ENCODE assay signal across 1 cellular context in genomic region chr1:89945852-89946476, GRCh38.
TF ChIP-seq lines count a peak whose summit lies in the region.

No MANE protein-coding gene starts in this region.

TF ChIP-seq in HCT116, 20 proteins besides CTCF, POLR2A, EP300 and RAD21 (continued from another document):
- TF ChIP-seq CEBPB (IDR thresholded peaks at IDR 0.05; ENCODE audit: low read depth) (no peak), POLR2AphosphoS5 (IDR thresholded peaks at IDR 0.05; ENCODE audit: low read depth, low read length) (no peak), SRF (IDR thresholded peaks at IDR 0.05; ENCODE audit: low read depth) (no peak), ZNF274 (IDR thresholded peaks at IDR 0.05; ENCODE audit: low read depth, low read length) (no peak), EZH2phosphoT487 (IDR thresholded peaks at IDR 0.05; ENCODE audit: borderline replicate concordance) (no peak)
